ENCODE assay signal across 24 cellular contexts in genomic region chr3:184774996-184775715, GRCh38.
"Had no signal": no experiment of that assay in that cellular context is flagged by ENCODE, and none has a peak within 500 bp of the region (broad histone marks: within the 10 kb centered on the region; RNA-seq: fewer than 3 reads in every experiment).

No MANE protein-coding gene starts in this region.

- DNase-seq: activated CD4-positive, alpha-beta T cell treated with anti-CD3 and anti-CD28 coated beads for 48 hours; activated CD4-positive, alpha-beta T cell treated with anti-CD3 and anti-CD28 coated beads, Interleukin-2, amount 50 U/mL, for 4 hours; activated CD4-positive, CD25-positive, alpha-beta regulatory T cell treated with anti-CD3 and anti-CD28 coated beads, Interleukin-2, amount 50 U/mL, for 72 hours; activated CD8-positive, alpha-beta memory T cell treated with anti-CD3 and anti-CD28 coated beads, Interleukin-2, amount 50 U/mL, for 48 hours; activated CD8-positive, alpha-beta T cell treated with anti-CD3 and anti-CD28 coated beads, Interleukin-2, amount 10 ng/mL, durations not matched to agents 7 days and 5 days; activated naive CD4-positive, alpha-beta T cell treated with anti-CD3 and anti-CD28 coated beads for 36 hours; activated T-cell treated with anti-CD3 and anti-CD28 coated beads, Interleukin-2, amount 50 U/mL, for 1 hour; amygdala; brain microvascular endothelial cell; KG1; NCI-H1048; NCI-H146; NCI-H2029 treated with DMSO at 0.1 percent for 48 hours; NCI-H510A treated with DMSO at 0.1 percent for 48 hours; NCI-H69; NK-92 treated with Interleukin-12 subunit alpha and Interleukin-12 subunit beta, amount 100 ng/mL, for 24 hours; OCI-M1; RPMI8226; SHP77 had no signal

- H3K9me3 Mint-ChIP-seq: activated naive CD4-positive, alpha-beta T cell treated with anti-CD3 and anti-CD28 coated beads for 36 hours; IgD-negative memory B cell; T-helper 1 cell treated with Interleukin-12 subunit alpha and Interleukin-12 subunit beta and Interleukin-4 antibody, amounts not matched to agents 30 μg/mL and 1 μg/mL, for 36 hours had no signal

- H3K27me3 ChIP-seq: cardiac muscle cell, SJSA1 had no signal

- H3K27ac ChIP-seq: brain microvascular endothelial cell, cardiac muscle cell, SJSA1 had no signal

- H3K36me3 ChIP-seq: brain microvascular endothelial cell, cardiac muscle cell, SJSA1 had no signal

- H3K4me1 ChIP-seq: SJSA1 had no signal

- H3K9me3 ChIP-seq: SJSA1 had no signal

- H3K27ac Mint-ChIP-seq: activated CD8-positive, alpha-beta T cell treated with anti-CD3 and anti-CD28 coated beads, Interleukin-2, amount 10 ng/mL, durations not matched to agents 7 days and 5 days; activated naive CD4-positive, alpha-beta T cell treated with anti-CD3 and anti-CD28 coated beads for 36 hours; activated naive CD8-positive, alpha-beta T cell; IgD-negative memory B cell; T-helper 1 cell treated with Interleukin-12 subunit alpha and Interleukin-12 subunit beta and Interleukin-4 antibody, amounts not matched to agents 30 μg/mL and 1 μg/mL, for 36 hours had no signal

- H3K4me3 ChIP-seq: cardiac muscle cell, SJSA1 had no signal

- H3K4me3 Mint-ChIP-seq: activated CD8-positive, alpha-beta T cell treated with anti-CD3 and anti-CD28 coated beads, Interleukin-2, amount 10 ng/mL, durations not matched to agents 7 days and 5 days; activated naive CD4-positive, alpha-beta T cell treated with anti-CD3 and anti-CD28 coated beads for 36 hours; activated naive CD8-positive, alpha-beta T cell; IgD-negative memory B cell; T-helper 1 cell treated with Interleukin-12 subunit alpha and Interleukin-12 subunit beta and Interleukin-4 antibody, amounts not matched to agents 30 μg/mL and 1 μg/mL, for 36 hours had no signal

- H3K36me3 Mint-ChIP-seq: activated naive CD8-positive, alpha-beta T cell had no signal
